In the genomic region with DNA sequence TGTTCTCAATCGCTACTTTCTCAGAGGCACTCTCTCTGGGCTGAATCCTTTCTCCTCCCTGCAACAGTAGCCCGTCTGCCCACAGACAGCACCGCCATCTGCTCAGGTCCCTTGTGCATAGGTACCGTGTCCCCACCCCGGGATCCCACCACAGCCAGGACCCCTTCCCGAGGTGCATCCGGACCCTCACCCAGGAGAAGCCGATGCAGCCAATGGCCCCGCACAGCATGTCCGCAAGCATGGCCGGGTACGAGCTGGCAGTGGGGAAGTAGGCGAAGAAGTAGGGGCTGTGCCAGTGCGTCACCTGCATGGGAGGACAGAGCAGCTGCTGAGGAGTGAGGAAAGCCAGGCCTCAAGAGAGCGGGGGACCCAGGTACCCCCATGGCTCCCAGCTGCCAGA, we compare ENCODE assay signal across 31 cellular contexts. TPM values are rescaled to one million over a fixed set of nuclear protein-coding genes. Genes with fewer than 3 reads are reported as not detected.
"Had no signal": no experiment of that assay in that cellular context is flagged by ENCODE, and none has a peak within 500 bp of the region (broad histone marks: within the 10 kb centered on the region; RNA-seq: fewer than 3 reads in every experiment).

No MANE protein-coding gene starts in this region.

- H3K4me1 ChIP-seq: testis, tibial artery had no signal

- ATAC-seq: heart right ventricle; naive thymus-derived CD4-positive, alpha-beta T cell; psoas muscle; right cardiac atrium; stimulated activated memory B cell treated with anti-CD40 and anti-IgM and Interleukin-4, amounts not matched to agents 10 μg/mL and 1 μg/mL and 100 μg/mL, for 72 hours; stimulated activated naive CD8-positive, alpha-beta T cell treated with anti-CD3 and anti-CD28 coated beads, Interleukin-15, Interleukin-2, amounts not matched to agents 100 U/mL and 50 U/mL, for 24 hours had no signal

- H3K4me1 Mint-ChIP-seq: immature natural killer cell; nephron; stimulated activated memory B cell treated with anti-CD40 and anti-IgM and Interleukin-4, amounts not matched to agents 10 μg/mL and 1 μg/mL and 100 μg/mL, for 72 hours had no signal

- H3K36me3 Mint-ChIP-seq: immature natural killer cell; naive thymus-derived CD4-positive, alpha-beta T cell; neural progenitor cell; stimulated activated memory B cell treated with anti-CD40 and anti-IgM and Interleukin-4, amounts not matched to agents 10 μg/mL and 1 μg/mL and 100 μg/mL, for 72 hours; type B pancreatic cell had no signal

- H3K4me3 Mint-ChIP-seq: dendritic cell treated with granulocyte-macrophage colony-stimulating factor and Interleukin-4, amounts not matched to agents 40 ng/mL and 50 ng/mL, for 4 days; immature natural killer cell; naive thymus-derived CD4-positive, alpha-beta T cell; nephron; neural progenitor cell; stimulated activated memory B cell treated with anti-CD40 and anti-IgM and Interleukin-4, amounts not matched to agents 10 μg/mL and 1 μg/mL and 100 μg/mL, for 72 hours; type B pancreatic cell had no signal

- H3K27ac ChIP-seq: esophagus squamous epithelium, heart right ventricle, neural progenitor cell, ovary, psoas muscle, sigmoid colon, testis, tibial artery had no signal

- H3K9me3 ChIP-seq: esophagus squamous epithelium, heart right ventricle, ovary, psoas muscle, sigmoid colon, testis, tibial artery had no signal

- H3K4me3 ChIP-seq: esophagus squamous epithelium, heart right ventricle, neural progenitor cell, ovary, psoas muscle, sigmoid colon, testis, tibial artery had no signal

- H3K9me3 Mint-ChIP-seq: dendritic cell treated with granulocyte-macrophage colony-stimulating factor and Interleukin-4, amounts not matched to agents 40 ng/mL and 50 ng/mL, for 4 days; immature natural killer cell; naive thymus-derived CD4-positive, alpha-beta T cell; nephron; stimulated activated memory B cell treated with anti-CD40 and anti-IgM and Interleukin-4, amounts not matched to agents 10 μg/mL and 1 μg/mL and 100 μg/mL, for 72 hours; type B pancreatic cell had no signal

- H3K27me3 Mint-ChIP-seq: dendritic cell treated with granulocyte-macrophage colony-stimulating factor and Interleukin-4, amounts not matched to agents 40 ng/mL and 50 ng/mL, for 4 days; type B pancreatic cell had no signal

- DNase-seq: effector CD8-positive, alpha-beta T cell; esophagus squamous epithelium; foreskin melanocyte; glutamatergic neuron; heart right ventricle; hypothalamus; immature natural killer cell; islet precursor cell; kidney glomerular epithelial cell; mesenchymal stem cell; midbrain; naive thymus-derived CD4-positive, alpha-beta T cell; nucleus accumbens; ovary; posterior cingulate gyrus; psoas muscle; right cardiac atrium; sigmoid colon; stimulated activated CD4-positive, alpha-beta T cell treated with anti-CD3 and anti-CD28 coated beads, Interleukin-2, amount 100 ng/mL, for 24 hours; stimulated activated CD4-positive, alpha-beta T cell treated with anti-CD3 and anti-CD28 coated beads, Interleukin-4, amount 100 ng/mL, for 24 hours; stimulated activated naive CD8-positive, alpha-beta T cell treated with anti-CD3 and anti-CD28 coated beads, Interleukin-15, Interleukin-2, amounts not matched to agents 100 U/mL and 50 U/mL, for 24 hours; substantia nigra; testis; tibial artery had no signal

- H3K27ac Mint-ChIP-seq: dendritic cell treated with granulocyte-macrophage colony-stimulating factor and Interleukin-4, amounts not matched to agents 40 ng/mL and 50 ng/mL, for 4 days; immature natural killer cell; naive thymus-derived CD4-positive, alpha-beta T cell; nephron; neural progenitor cell; stimulated activated memory B cell treated with anti-CD40 and anti-IgM and Interleukin-4, amounts not matched to agents 10 μg/mL and 1 μg/mL and 100 μg/mL, for 72 hours; type B pancreatic cell had no signal

- H3K36me3 ChIP-seq: esophagus squamous epithelium, heart right ventricle, neural progenitor cell, ovary, sigmoid colon, tibial artery had no signal

- H3K27me3 ChIP-seq: esophagus squamous epithelium, neural progenitor cell, ovary, sigmoid colon, testis had no signal

RNA-seq across cellular contexts. Expression of a gene that starts 25.5 kb away (rescaled TPM):
- total RNA-seq: endothelial cell of umbilical vein; heart right ventricle; lung microvascular endothelial cell; naive thymus-derived CD4-positive, alpha-beta T cell had no signal
- polyA plus RNA-seq: endothelial cell of umbilical vein; heart right ventricle; immature natural killer cell; naive thymus-derived CD4-positive, alpha-beta T cell had no signal
